ENCODE assay signal across 8 cellular contexts in the genomic region with DNA sequence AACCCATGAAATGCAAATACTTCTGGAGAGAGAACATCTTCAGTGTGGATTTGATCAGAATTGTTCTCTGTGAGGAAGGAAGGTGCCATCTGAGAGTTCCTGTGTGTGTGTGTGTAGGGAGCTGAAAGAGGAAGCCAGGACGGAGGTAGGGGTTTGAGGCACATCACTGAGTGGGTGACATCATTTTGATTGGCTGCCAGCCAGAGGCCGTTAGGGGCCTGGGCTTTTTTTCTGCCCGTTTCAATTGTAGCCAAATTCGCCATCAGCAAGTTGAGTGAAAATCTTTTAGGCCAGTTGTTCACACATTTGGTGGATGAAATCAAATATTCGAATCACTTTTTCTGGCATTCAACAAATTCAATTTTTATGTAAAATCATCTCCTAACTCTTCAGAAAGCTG. TPM values are rescaled to one million over a fixed set of nuclear protein-coding genes. Genes with fewer than 3 reads are reported as not detected.
DNase-seq lines count a peak whose midpoint lies in the region; ATAC-seq and TF ChIP-seq lines count a peak whose summit lies in the region.

No MANE protein-coding gene starts in this region.

- H3K9me2 ChIP-seq in Loucy (replicated peaks; ENCODE audit: low read depth, low read length) = no peaks in the 10 kb centered on the region

- H4K20me1 ChIP-seq in Loucy (ENCODE audit: insufficient read depth, low read length, poor library complexity, severe bottlenecking) = no peaks in the 10 kb centered on the region

- peak; percentile 75 for ATAC-seq in GM21717 (IDR thresholded peaks at IDR 0.05; ENCODE audit: unreplicated experiment)
- peak; percentile 93 to 94 for ATAC-seq in stimulated activated naive B cell treated with anti-CD40 and anti-IgM and Interleukin-4, amounts not matched to agents 10 μg/mL and 1 μg/mL and 100 μg/mL, for 72 hours (replicated peaks)

- 13 to 14% methylated on average over 5 of the region's 5 CpGs for WGBS in tibial nerve, 2 donors
- 18% methylated on average over 5 of the region's 5 CpGs for WGBS in suprapubic skin

- H3K36me3 Mint-ChIP-seq in stimulated activated naive B cell treated with anti-CD40 and anti-IgM and Interleukin-4, amounts not matched to agents 10 μg/mL and 1 μg/mL and 100 μg/mL, for 72 hours = peaks cover 0 to 8% of the 10 kb centered on the region in 2 donors

- H3K4me1 Mint-ChIP-seq in stimulated activated naive B cell treated with anti-CD40 and anti-IgM and Interleukin-4, amounts not matched to agents 10 μg/mL and 1 μg/mL and 100 μg/mL, for 72 hours = peaks cover 19 to 23% of the 10 kb centered on the region in 2 donors

- H3K27ac ChIP-seq in tibial nerve = no peak overlapping the region
- no peak overlapping the region for H3K27ac ChIP-seq in suprapubic skin

- H3K4me1 ChIP-seq in Loucy (ENCODE audit: insufficient read depth, low read length, poor library complexity, severe bottlenecking) (peaks cover 15% of the 10 kb centered on the region), tibial nerve (peaks cover 0 to 5% (median 0%) of the 10 kb centered on the region in 4 donors), suprapubic skin (no peaks in the 10 kb centered on the region)

- H3K4me3 ChIP-seq in Loucy (ENCODE audit: low read length, poor library complexity, severe bottlenecking) (no peak overlapping the region), tibial nerve (no peak overlapping the region), suprapubic skin (no peak overlapping the region)

- H3K79me2 ChIP-seq in Loucy (ENCODE audit: insufficient read depth, low read length) = no peaks in the 10 kb centered on the region

- H3F3A ChIP-seq in Loucy (ENCODE audit: low read depth) = no peaks in the 10 kb centered on the region

- H3K9ac ChIP-seq in Loucy (ENCODE audit: low read depth, low read length, poor library complexity, severe bottlenecking) = peak overlapping the region; percentile 11

- H3K9me3 ChIP-seq in Loucy (ENCODE audit: insufficient read depth, low read depth, low read length) (0 out of 2 replicates have a peak, but pooled peaks cover 6% of the 10 kb centered on the region), tibial nerve (peaks cover 0 to 24% (median 0%) of the 10 kb centered on the region in 4 donors), suprapubic skin (peaks cover 3% of the 10 kb centered on the region)

- H3K27me3 Mint-ChIP-seq in stimulated activated naive B cell treated with anti-CD40 and anti-IgM and Interleukin-4, amounts not matched to agents 10 μg/mL and 1 μg/mL and 100 μg/mL, for 72 hours = no peaks in the 10 kb centered on the region

- H3K36me3 ChIP-seq in Loucy (ENCODE audit: insufficient read depth, low read length) (no peaks in the 10 kb centered on the region), tibial nerve (no peaks in the 10 kb centered on the region), suprapubic skin (no peaks in the 10 kb centered on the region)

- H3K4me2 ChIP-seq in Loucy (ENCODE audit: low read depth, low read length, poor library complexity, severe bottlenecking) = peak overlapping the region; percentile 34

- TF ChIP-seq POLR2A in Raji (IDR thresholded peaks at IDR 0.05; ENCODE audit: insufficient read depth, low read depth, low read length) (peak; percentile 46), tibial nerve (IDR thresholded peaks at IDR 0.05) (no peak), suprapubic skin (IDR thresholded peaks at IDR 0.05) (no peak)

- TF ChIP-seq EP300 in tibial nerve (IDR thresholded peaks at IDR 0.05) (no peak), suprapubic skin (IDR thresholded peaks at IDR 0.05) (no peak)

- no peak overlapping the region for H3K4me3 Mint-ChIP-seq in stimulated activated naive B cell treated with anti-CD40 and anti-IgM and Interleukin-4, amounts not matched to agents 10 μg/mL and 1 μg/mL and 100 μg/mL, for 72 hours

- DNase-seq in DMS53 treated with DMSO at 0.1 percent for 48 hours (lab: John Stamatoyannopoulos, UW; ENCODE audit: unreplicated experiment) (peak; percentile 82), tibial nerve (ENCODE audit: low spot score in 2 of 2) (no peak), NCI-H524 treated with DMSO at 0.1 percent for 48 hours (lab: John Stamatoyannopoulos, UW) (no peak), suprapubic skin (ENCODE audit: low spot score in 2 of 2) (no peak)
- peak; percentile 20 for DNase-seq in stimulated activated naive B cell treated with anti-CD40 and anti-IgM and Interleukin-4, amounts not matched to agents 10 μg/mL and 1 μg/mL and 100 μg/mL, for 72 hours

- no peak overlapping the region for H3K27ac Mint-ChIP-seq in stimulated activated naive B cell treated with anti-CD40 and anti-IgM and Interleukin-4, amounts not matched to agents 10 μg/mL and 1 μg/mL and 100 μg/mL, for 72 hours

- H3K27me3 ChIP-seq in Loucy (ENCODE audit: insufficient read depth, low read length, poor library complexity, severe bottlenecking) (no peaks in the 10 kb centered on the region), tibial nerve (no peaks in the 10 kb centered on the region), suprapubic skin (peaks cover 3% of the 10 kb centered on the region)

- H3K9me3 Mint-ChIP-seq in stimulated activated naive B cell treated with anti-CD40 and anti-IgM and Interleukin-4, amounts not matched to agents 10 μg/mL and 1 μg/mL and 100 μg/mL, for 72 hours = peaks cover 8% of the 10 kb centered on the region in 2 donors

- no peak for TF ChIP-seq CTCF in Loucy (conservative IDR thresholded peaks at IDR 0.05; ENCODE audit: low read length)
- no peak for TF ChIP-seq CTCF in tibial nerve (IDR thresholded peaks at IDR 0.05)
- TF ChIP-seq CTCF in suprapubic skin (IDR thresholded peaks at IDR 0.05) = no peak

- H2AFZ ChIP-seq in Loucy (ENCODE audit: low read length) = peak overlapping the region; percentile 48

RNA-seq across cellular contexts. Expression of gene TSN, which starts 48.9 kb away (rescaled TPM):
- total RNA-seq in tibial nerve = 10 to 100 TPM; 32.7 to 50.9 (median 37.4) TPM
- 10 to 100 TPM; 24.1 to 45.2 (median 41.6) TPM for total RNA-seq in suprapubic skin

Comparison
In these comparisons a context has a peak if more than half of its experiments do, and no peak if none do; other contexts are left out.
1. DNase-seq: peak in DMS53 treated with DMSO at 0.1 percent for 48 hours (single experiment) and stimulated activated naive B cell treated with anti-CD40 and anti-IgM and Interleukin-4, amounts not matched to agents 10 μg/mL and 1 μg/mL and 100 μg/mL, for 72 hours (single experiment); none in tibial nerve (0 of 2), NCI-H524 treated with DMSO at 0.1 percent for 48 hours (single experiment) and suprapubic skin (0 of 2).